19 cellular contexts compared by ENCODE assay signal in the genomic region with DNA sequence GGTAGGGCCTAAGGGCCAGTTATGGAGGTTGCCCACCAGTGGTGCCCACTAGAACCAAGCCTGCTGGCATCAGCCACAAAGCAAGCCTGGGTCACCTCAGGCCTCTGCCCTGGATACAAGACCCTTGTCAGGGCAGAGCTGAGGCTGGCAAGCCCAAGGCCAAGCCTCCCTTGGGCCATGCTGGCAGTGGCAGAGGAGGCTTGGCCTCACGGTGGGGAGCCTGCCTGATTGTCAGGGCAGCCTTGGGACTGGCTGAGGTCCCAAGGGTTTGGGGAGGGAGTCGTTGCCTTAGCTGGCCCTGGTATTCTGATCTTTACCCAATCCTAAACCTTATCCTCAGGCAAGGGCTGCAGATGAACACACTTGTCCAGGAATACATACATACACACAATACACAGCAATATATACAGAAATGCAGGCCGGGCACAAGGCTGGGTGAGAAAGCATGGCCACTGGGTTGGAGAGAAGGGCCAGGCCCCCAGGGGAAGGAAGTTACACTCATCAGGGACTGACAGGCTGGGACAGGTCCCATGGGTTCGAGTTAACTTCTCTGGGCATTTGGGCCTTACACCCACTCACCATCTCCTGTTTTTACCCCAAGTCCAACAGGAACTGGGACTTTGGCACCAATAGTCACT. TPM values are rescaled to one million over a fixed set of nuclear protein-coding genes. Genes with fewer than 3 reads are reported as not detected.
A peak's percentile ranks its signal among the peaks of the same experiment; 100 is the strongest.
DNase-seq lines count a peak whose midpoint lies in the region; ATAC-seq, FAIRE-seq and TF ChIP-seq lines count a peak whose summit lies in the region.
"Had no signal": no experiment of that assay in that cellular context is flagged by ENCODE, and none has a peak within 500 bp of the region (broad histone marks: within the 10 kb centered on the region; RNA-seq: fewer than 3 reads in every experiment).

No MANE protein-coding gene starts in this region.

- no peak overlapping the region for H3K4me3 Mint-ChIP-seq in activated naive CD4-positive, alpha-beta T cell treated with anti-CD3 and anti-CD28 coated beads for 36 hours
- H3K4me3 Mint-ChIP-seq: activated naive CD8-positive, alpha-beta T cell treated with anti-CD3 and anti-CD28 coated beads, Interleukin-2, amount 10 ng/mL, durations not matched to agents 7 days and 5 days had no signal

- no peak for TF ChIP-seq EP300 in K562 (IDR thresholded peaks at IDR 0.05; ENCODE audit: low read length)

- peaks cover 6% of the 10 kb centered on the region; the same call in 1 of the 2 replicates for H4K20me1 ChIP-seq in K562 (replicated peaks; ENCODE audit: control insufficient read depth, insufficient read depth, low read length)

- H3K4me1 ChIP-seq in K562 (replicated peaks in 1 of 2; ENCODE audit: control insufficient read depth in 2 of 2, insufficient read depth in 2 of 2, low read length in 2 of 2): peaks cover 0 to 15% of the 10 kb centered on the region in 2 experiments; a peak in 3 of 5 replicates
- H3K4me1 ChIP-seq: stomach had no signal

- CTCF ChIA-PET in activated naive CD4-positive, alpha-beta T cell treated with anti-CD3 and anti-CD28 coated beads for 36 hours (lab: Charles Lee): interaction anchor here (1.4 kb wide), 1 partner anchor 10 kb away, joined by 4 read pairs; no protein-coding TSS in a partner anchor
- CTCF ChIA-PET in K562 (lab: Yijun Ruan, JAX; ENCODE audit: low intra/inter-chr PET ratio): no interaction called here

- no peaks in the 10 kb centered on the region for H3K27me3 ChIP-seq in K562 (ENCODE audit: control insufficient read depth in 2 of 2, insufficient read depth in 2 of 2, low read length in 2 of 2)
- H3K27me3 ChIP-seq: stomach had no signal

- no peaks in the 10 kb centered on the region for H3K9me3 ChIP-seq in K562 (replicated peaks; ENCODE audit: control insufficient read depth, insufficient read depth, low read depth, low read length)
- H3K9me3 ChIP-seq: stomach had no signal

- TF ChIP-seq CTCF in NB4 (IDR thresholded peaks at IDR 0.05; ENCODE audit: low read depth, low read length): no peak
- no peak for TF ChIP-seq CTCF in K562 (IDR thresholded peaks at IDR 0.05 in 2 of 3, conservative IDR thresholded peaks at IDR 0.05 in 1 of 3; ENCODE audit: insufficient read depth in 2 of 3, low read depth in 1 of 3, low read length in 3 of 3)

- H3K4me2 ChIP-seq in K562 (ENCODE audit: insufficient read depth, low read length): no peak overlapping the region

- H3K4me1 Mint-ChIP-seq in activated naive CD4-positive, alpha-beta T cell treated with anti-CD3 and anti-CD28 coated beads for 36 hours (ENCODE audit: low read depth): no peaks in the 10 kb centered on the region
- H3K4me1 Mint-ChIP-seq: activated naive CD8-positive, alpha-beta T cell treated with anti-CD3 and anti-CD28 coated beads, Interleukin-2, amount 10 ng/mL, durations not matched to agents 7 days and 5 days had no signal

- H3K27ac Mint-ChIP-seq in activated naive CD4-positive, alpha-beta T cell treated with anti-CD3 and anti-CD28 coated beads, Interleukin-2, amount 50 U/mL, for 72 hours: peak overlapping the region; percentile 66 to 72
- H3K27ac Mint-ChIP-seq in activated naive CD4-positive, alpha-beta T cell treated with anti-CD3 and anti-CD28 coated beads for 36 hours: no peak overlapping the region
- H3K27ac Mint-ChIP-seq: activated naive CD8-positive, alpha-beta T cell treated with anti-CD3 and anti-CD28 coated beads, Interleukin-2, amount 10 ng/mL, durations not matched to agents 7 days and 5 days; progenitor cell of endocrine pancreas had no signal

- no peak for TF ChIP-seq RAD21 in K562 (CRISPR knock-in tag; conservative IDR thresholded peaks at IDR 0.05 in 1 of 2, IDR thresholded peaks at IDR 0.05 in 1 of 2)

- H2AFZ ChIP-seq in K562 (ENCODE audit: low read depth, low read length): no peak overlapping the region

- H3K9me3 Mint-ChIP-seq in activated naive CD4-positive, alpha-beta T cell treated with anti-CD3 and anti-CD28 coated beads, Interleukin-2, amount 50 U/mL, for 72 hours: no peaks in the 10 kb centered on the region
- no peaks in the 10 kb centered on the region for H3K9me3 Mint-ChIP-seq in activated naive CD4-positive, alpha-beta T cell treated with anti-CD3 and anti-CD28 coated beads for 36 hours
- H3K9me3 Mint-ChIP-seq: activated naive CD8-positive, alpha-beta T cell treated with anti-CD3 and anti-CD28 coated beads, Interleukin-2, amount 10 ng/mL, durations not matched to agents 7 days and 5 days had no signal

- peaks cover 4 to 5% of the 10 kb centered on the region in 2 donors for H3K36me3 Mint-ChIP-seq in activated naive CD4-positive, alpha-beta T cell treated with anti-CD3 and anti-CD28 coated beads, Interleukin-2, amount 50 U/mL, for 72 hours
- H3K36me3 Mint-ChIP-seq in activated naive CD4-positive, alpha-beta T cell treated with anti-CD3 and anti-CD28 coated beads for 36 hours (ENCODE audit: low read depth): peaks cover 15% of the 10 kb centered on the region

- DNase-seq in activated naive CD4-positive, alpha-beta T cell treated with anti-CD3 and anti-CD28 coated beads, Interleukin-2, amount 50 U/mL, for 72 hours (ENCODE audit: low spot score in 2 of 2): no peak
- DNase-seq in activated naive CD4-positive, alpha-beta T cell treated with anti-CD3 and anti-CD28 coated beads for 36 hours: no peak
- DNase-seq in NB4 (ENCODE audit: low read depth) (peak; percentile 45), K562 (ENCODE audit: extremely low read depth in 1 of 4, low spot score in 3 of 4) (no peak), posterior cingulate gyrus (no peak), NCI-H1694 (lab: John Stamatoyannopoulos, UW) (no peak)
- DNase-seq in stimulated activated naive CD8-positive, alpha-beta T cell treated with anti-CD3 and anti-CD28 coated beads, Interleukin-15, Interleukin-2, amounts not matched to agents 100 U/mL and 50 U/mL, for 24 hours: no peak
- DNase-seq: activated naive CD8-positive, alpha-beta T cell treated with anti-CD3 and anti-CD28 coated beads, Interleukin-2, amount 10 ng/mL, durations not matched to agents 7 days and 5 days; Calu3; caudate nucleus; NCI-H187 treated with DMSO at 0.1 percent for 48 hours; NCI-H510A; stomach; WERI-Rb-1 had no signal

- no TSS peak for BruUV-seq in K562 (replicated peaks; lab: Mats Ljungman, UMichigan)

- H3K9me1 ChIP-seq in K562 (ENCODE audit: control insufficient read depth, insufficient read depth, low read length): no peaks in the 10 kb centered on the region

- TF ChIP-seq POLR2A in NB4 (IDR thresholded peaks at IDR 0.05; ENCODE audit: extremely low read depth, insufficient read length) (no peak), K562 (conservative IDR thresholded peaks at IDR 0.05) (peak; percentile 52; the same call in 1 of the 2 replicates)

- H3K4me3 ChIP-seq in NB4 (ENCODE audit: low read depth, low read length) (no peak overlapping the region), K562 (no peak overlapping the region)
- H3K4me3 ChIP-seq: stomach had no signal

- peak overlapping the region in 1 of 2 experiments; percentile 73; a peak in 2 of 4 replicates for H3K9ac ChIP-seq in K562 (ENCODE audit: insufficient read depth in 1 of 2, low read depth in 2 of 2, low read length in 2 of 2)

- H3K79me2 ChIP-seq in K562 (ENCODE audit: control insufficient read depth, insufficient read depth, low read length): no peaks in the 10 kb centered on the region

- ATAC-seq in activated naive CD4-positive, alpha-beta T cell treated with anti-CD3 and anti-CD28 coated beads, Interleukin-2, amount 50 U/mL, for 72 hours: no peak
- no peak for ATAC-seq in K562
- ATAC-seq in stimulated activated naive CD8-positive, alpha-beta T cell treated with anti-CD3 and anti-CD28 coated beads, Interleukin-15, Interleukin-2, amounts not matched to agents 100 U/mL and 50 U/mL, for 24 hours: peak; percentile 29
- no peak for ATAC-seq in HG02870 (IDR thresholded peaks at IDR 0.05; ENCODE audit: unreplicated experiment)
- ATAC-seq: left lobe of liver had no signal

- POLR2A ChIA-PET in K562 (lab: Yijun Ruan, JAX): interaction anchor here (1.0 to 1.8 kb wide), 3 partner anchors 10 to 40 kb away, joined by 4 to 5 read pairs (median 5); a partner anchor contains a TSS

- intact Hi-C loops in activated naive CD4-positive, alpha-beta T cell treated with anti-CD3 and anti-CD28 coated beads for 36 hours (cut with micrococcal nuclease): no loop called here
- intact Hi-C loops in K562 (cut with micrococcal nuclease) (loop anchor here (5.0 to 10.0 kb wide), 2 partner anchors 78 to 270 kb away; no protein-coding TSS in a partner anchor), posterior cingulate gyrus (cut with DNase I) (no loop called here)

- WGBS in K562 (ENCODE audit: insufficient coverage, low coverage, missing lambda C conversion rate): 46% methylated on average over 4 of the region's 4 CpGs

- no peak overlapping the region for H3K27ac ChIP-seq in K562 (ENCODE audit: extremely low read depth, low read depth, low read length)
- H3K27ac ChIP-seq: stomach, WERI-Rb-1 had no signal

- FAIRE-seq in K562 (lab: Jason Lieb, UNC): no peak
- FAIRE-seq: GM18507 had no signal

- no peaks in the 10 kb centered on the region for H3K27me3 Mint-ChIP-seq in activated naive CD4-positive, alpha-beta T cell treated with anti-CD3 and anti-CD28 coated beads for 36 hours (ENCODE audit: low read depth)
- H3K27me3 Mint-ChIP-seq: activated naive CD8-positive, alpha-beta T cell treated with anti-CD3 and anti-CD28 coated beads, Interleukin-2, amount 10 ng/mL, durations not matched to agents 7 days and 5 days; progenitor cell of endocrine pancreas had no signal

- peaks cover 46% of the 10 kb centered on the region for H3K36me3 ChIP-seq in K562 (ENCODE audit: control insufficient read depth, insufficient read depth, low read length)

- in situ Hi-C loops in K562 (cut with MboI): no loop called here

RNA-seq across cellular contexts. Expression of a gene that starts 21.0 kb away (rescaled TPM):
- total RNA-seq in activated naive CD4-positive, alpha-beta T cell treated with anti-CD3 and anti-CD28 coated beads, Interleukin-2, amount 50 U/mL, for 72 hours: 100 to 1,000 TPM; 417 to 503 TPM
- total RNA-seq in activated naive CD4-positive, alpha-beta T cell treated with anti-CD3 and anti-CD28 coated beads for 36 hours: 100 to 1,000 TPM; 654 to 705 TPM
- total RNA-seq in K562 (2011; cell fraction: chromatin; rRNA removed; ENCODE audit: low replicate concordance): 147 and 196 TPM in 2 replicates
- total RNA-seq in K562 (2011; cell fraction: nucleolus; rRNA removed): 171 and 174 TPM in 2 replicates
- total RNA-seq in K562 (2011; cell fraction: nucleoplasm; rRNA removed): 140 and 154 TPM in 2 replicates
- total RNA-seq in K562 (2014; rRNA removed) (638 and 695 TPM in 2 replicates), K562 (2014; rRNA removed; fragmentation: Illumina TruSeq; extraction: Trizol) (579 and 592 TPM in 2 replicates), K562 (2015; rRNA removed; fragmentation: Illumina TruSeq; extraction: Trizol) (599 and 679 TPM in 2 replicates), K562 (2021) (647 and 659 TPM in 2 replicates)
- polyA plus RNA-seq in K562 (2011; rRNA removed) (366 and 847 TPM in 2 replicates), K562 (2014; fragmentation: Illumina TruSeq; extraction: Trizol) (833 and 856 TPM in 2 replicates), K562 (2014; fragmentation: Nextera tagmentation; extraction: Ambion mirVana) (100 to 1,000 TPM; 326 to 587 TPM), K562 (2014; rRNA removed) (625 and 697 TPM in 2 replicates)
- polyA plus RNA-seq in K562 (2011; cell fraction: cytosol; rRNA removed): 404 and 796 TPM in 2 replicates
- 126 and 224 TPM in 2 replicates for polyA plus RNA-seq in K562 (2011; cell fraction: nucleus; rRNA removed)
- 329 and 1,243 TPM in 2 replicates for polyA plus RNA-seq in K562 (2012)
- polyA minus RNA-seq in K562 (2011; rRNA and poly(A)+ RNA removed): 536 and 870 TPM in 2 replicates
- polyA minus RNA-seq in K562 (2011; cell fraction: cytosol; rRNA and poly(A)+ RNA removed): 230 and 274 TPM in 2 replicates
- 90.9 and 94.3 TPM in 2 replicates for polyA minus RNA-seq in K562 (2011; cell fraction: nucleus; rRNA and poly(A)+ RNA removed)

RNA-seq across cellular contexts. Expression of a gene that starts 22.1 kb away (rescaled TPM):
- total RNA-seq in activated naive CD4-positive, alpha-beta T cell treated with anti-CD3 and anti-CD28 coated beads, Interleukin-2, amount 50 U/mL, for 72 hours: 10 to 100 TPM; 11.5 to 24.7 TPM
- total RNA-seq in activated naive CD4-positive, alpha-beta T cell treated with anti-CD3 and anti-CD28 coated beads for 36 hours: 10 to 100 TPM; 10.1 to 10.2 TPM
- 11.4 and 34.2 TPM in 2 replicates for total RNA-seq in K562 (2011; cell fraction: chromatin; rRNA removed; ENCODE audit: low replicate concordance)
- total RNA-seq in K562 (2011; cell fraction: nucleolus; rRNA removed): 47.5 and 50.4 TPM in 2 replicates
- 38.3 and 45.1 TPM in 2 replicates for total RNA-seq in K562 (2011; cell fraction: nucleoplasm; rRNA removed)
- total RNA-seq in K562 (2014; rRNA removed) (43.1 and 47.4 TPM in 2 replicates), K562 (2014; rRNA removed; fragmentation: Illumina TruSeq; extraction: Trizol) (26.1 and 32.9 TPM in 2 replicates), K562 (2015; rRNA removed; fragmentation: Illumina TruSeq; extraction: Trizol) (33.8 and 33.9 TPM in 2 replicates), K562 (2021) (36.3 and 41.2 TPM in 2 replicates)
- polyA plus RNA-seq in K562 (2011; rRNA removed) (23.3 and 34.2 TPM in 2 replicates), K562 (2014; fragmentation: Illumina TruSeq; extraction: Trizol) (36.1 and 38.5 TPM in 2 replicates), K562 (2014; fragmentation: Nextera tagmentation; extraction: Ambion mirVana) (10 to 100 TPM in 1 of 2 experiments, 1 to 10 TPM in 1; 7.3 to 10.7 TPM), K562 (2014; rRNA removed) (40.9 and 43.1 TPM in 2 replicates)
- polyA plus RNA-seq in K562 (2011; cell fraction: cytosol; rRNA removed): 27.5 and 84.8 TPM in 2 replicates
- 13.6 and 23.0 TPM in 2 replicates for polyA plus RNA-seq in K562 (2011; cell fraction: nucleus; rRNA removed)
- polyA plus RNA-seq in K562 (2012): 34.4 and 39.4 TPM in 2 replicates
- polyA minus RNA-seq in K562 (2011; rRNA and poly(A)+ RNA removed): 9.2 and 20.3 TPM in 2 replicates
- polyA minus RNA-seq in K562 (2011; cell fraction: cytosol; rRNA and poly(A)+ RNA removed): 9.3 and 18.8 TPM in 2 replicates
- polyA minus RNA-seq in K562 (2011; cell fraction: nucleus; rRNA and poly(A)+ RNA removed): 6.7 and 7.3 TPM in 2 replicates

RNA-seq across cellular contexts. Expression of a gene that starts 29.2 kb away (rescaled TPM):
- 10 to 100 TPM; 16.0 to 41.5 TPM for total RNA-seq in activated naive CD4-positive, alpha-beta T cell treated with anti-CD3 and anti-CD28 coated beads, Interleukin-2, amount 50 U/mL, for 72 hours
- 10 to 100 TPM; 11.0 to 11.8 TPM for total RNA-seq in activated naive CD4-positive, alpha-beta T cell treated with anti-CD3 and anti-CD28 coated beads for 36 hours
- total RNA-seq in K562 (2011; cell fraction: chromatin; rRNA removed; ENCODE audit: low replicate concordance): 9.4 and 23.0 TPM in 2 replicates
- 12.6 and 13.2 TPM in 2 replicates for total RNA-seq in K562 (2011; cell fraction: nucleolus; rRNA removed)
- 9.8 and 10.7 TPM in 2 replicates for total RNA-seq in K562 (2011; cell fraction: nucleoplasm; rRNA removed)
- total RNA-seq in K562 (2014; rRNA removed): 3.5 and 4.8 TPM in 2 replicates
- total RNA-seq in K562 (2014; rRNA removed; fragmentation: Illumina TruSeq; extraction: Trizol): 1.5 and 1.9 TPM in 2 replicates
- total RNA-seq in K562 (2015; rRNA removed; fragmentation: Illumina TruSeq; extraction: Trizol): 1.4 and 1.9 TPM in 2 replicates
- 7.7 and 8.2 TPM in 2 replicates for total RNA-seq in K562 (2021)
- polyA plus RNA-seq in K562 (2011; rRNA removed): 5.5 and 6.1 TPM in 2 replicates
- polyA plus RNA-seq in K562 (2011; cell fraction: cytosol; rRNA removed): 5.6 and 7.1 TPM in 2 replicates
- polyA plus RNA-seq in K562 (2011; cell fraction: nucleus; rRNA removed): 26.4 and 47.6 TPM in 2 replicates
- polyA plus RNA-seq in K562 (2012): 3.4 and 4.5 TPM in 2 replicates
- 4.1 and 4.4 TPM in 2 replicates for polyA plus RNA-seq in K562 (2014; fragmentation: Illumina TruSeq; extraction: Trizol)
- polyA plus RNA-seq in K562 (2014; fragmentation: Nextera tagmentation; extraction: Ambion mirVana): under 1 TPM; 0.21 to 0.36 TPM
- 6.8 and 7.1 TPM in 2 replicates for polyA plus RNA-seq in K562 (2014; rRNA removed)
- polyA minus RNA-seq in K562 (2011; rRNA and poly(A)+ RNA removed): 3.4 and 4.9 TPM in 2 replicates
- 3.2 and 5.6 TPM in 2 replicates for polyA minus RNA-seq in K562 (2011; cell fraction: cytosol; rRNA and poly(A)+ RNA removed)
- 8.7 and 9.3 TPM in 2 replicates for polyA minus RNA-seq in K562 (2011; cell fraction: nucleus; rRNA and poly(A)+ RNA removed)

RNA-seq across cellular contexts. Expression of a gene that starts 38.2 kb away (rescaled TPM):
- total RNA-seq in activated naive CD4-positive, alpha-beta T cell treated with anti-CD3 and anti-CD28 coated beads, Interleukin-2, amount 50 U/mL, for 72 hours: under 1 TPM in 1 of 2 donors, not detected in 1; 0.33 TPM
- under 1 TPM; 0.07 to 0.12 TPM for total RNA-seq in activated naive CD4-positive, alpha-beta T cell treated with anti-CD3 and anti-CD28 coated beads for 36 hours
- not detected in 2 replicates for total RNA-seq in K562 (2011; cell fraction: chromatin; rRNA removed; ENCODE audit: low replicate concordance)
- total RNA-seq in K562 (2011; cell fraction: nucleolus; rRNA removed): not detected in 2 replicates
- total RNA-seq in K562 (2011; cell fraction: nucleoplasm; rRNA removed): not detected in 2 replicates
- total RNA-seq in K562 (2014; rRNA removed) (not detected in 2 replicates), K562 (2014; rRNA removed; fragmentation: Illumina TruSeq; extraction: Trizol) (not detected in 2 replicates), K562 (2015; rRNA removed; fragmentation: Illumina TruSeq; extraction: Trizol) (not detected in 2 replicates), K562 (2021) (not detected in 2 replicates)
- polyA plus RNA-seq in K562 (2011; rRNA removed) (not detected in 2 replicates), K562 (2014; fragmentation: Illumina TruSeq; extraction: Trizol) (not detected in 2 replicates), K562 (2014; fragmentation: Nextera tagmentation; extraction: Ambion mirVana) (not detected), K562 (2014; rRNA removed) (not detected in 2 replicates)
- not detected in 2 replicates for polyA plus RNA-seq in K562 (2011; cell fraction: cytosol; rRNA removed)
- not detected in 2 replicates for polyA plus RNA-seq in K562 (2011; cell fraction: nucleus; rRNA removed)
- polyA plus RNA-seq in K562 (2012): not detected in 2 replicates
- polyA minus RNA-seq in K562 (2011; rRNA and poly(A)+ RNA removed): not detected in 2 replicates
- polyA minus RNA-seq in K562 (2011; cell fraction: cytosol; rRNA and poly(A)+ RNA removed): not detected in 2 replicates
- not detected in 2 replicates for polyA minus RNA-seq in K562 (2011; cell fraction: nucleus; rRNA and poly(A)+ RNA removed)
- total RNA-seq: activated naive CD8-positive, alpha-beta T cell treated with anti-CD3 and anti-CD28 coated beads, Interleukin-2, amount 10 ng/mL, durations not matched to agents 7 days and 5 days; left lobe of liver; OCI-LY7; stomach had no signal

RNA-seq across cellular contexts. Expression of a gene that starts 41.1 kb away (rescaled TPM):
- 10 to 100 TPM; 36.0 to 41.1 TPM for total RNA-seq in activated naive CD4-positive, alpha-beta T cell treated with anti-CD3 and anti-CD28 coated beads, Interleukin-2, amount 50 U/mL, for 72 hours
- total RNA-seq in activated naive CD4-positive, alpha-beta T cell treated with anti-CD3 and anti-CD28 coated beads for 36 hours: 10 to 100 TPM; 37.4 to 39.0 TPM
- 42.1 and 110 TPM in 2 replicates for total RNA-seq in K562 (2011; cell fraction: chromatin; rRNA removed; ENCODE audit: low replicate concordance)
- total RNA-seq in K562 (2011; cell fraction: nucleolus; rRNA removed): 65.9 and 71.5 TPM in 2 replicates
- 61.0 and 61.4 TPM in 2 replicates for total RNA-seq in K562 (2011; cell fraction: nucleoplasm; rRNA removed)
- total RNA-seq in K562 (2014; rRNA removed): 32.0 and 39.5 TPM in 2 replicates
- 27.8 and 30.7 TPM in 2 replicates for total RNA-seq in K562 (2014; rRNA removed; fragmentation: Illumina TruSeq; extraction: Trizol)
- 34.7 and 37.2 TPM in 2 replicates for total RNA-seq in K562 (2015; rRNA removed; fragmentation: Illumina TruSeq; extraction: Trizol)
- 43.4 and 44.4 TPM in 2 replicates for total RNA-seq in K562 (2021)
- polyA plus RNA-seq in K562 (2011; rRNA removed): 32.8 and 46.7 TPM in 2 replicates
- 31.4 and 48.2 TPM in 2 replicates for polyA plus RNA-seq in K562 (2011; cell fraction: cytosol; rRNA removed)
- 43.5 and 96.9 TPM in 2 replicates for polyA plus RNA-seq in K562 (2011; cell fraction: nucleus; rRNA removed)
- polyA plus RNA-seq in K562 (2012): 30.6 and 31.1 TPM in 2 replicates
- polyA plus RNA-seq in K562 (2014; fragmentation: Illumina TruSeq; extraction: Trizol): 49.9 and 56.8 TPM in 2 replicates
- 10 to 100 TPM; 11.4 to 20.8 TPM for polyA plus RNA-seq in K562 (2014; fragmentation: Nextera tagmentation; extraction: Ambion mirVana)
- polyA plus RNA-seq in K562 (2014; rRNA removed): 31.7 and 51.6 TPM in 2 replicates
- 19.6 and 36.4 TPM in 2 replicates for polyA minus RNA-seq in K562 (2011; rRNA and poly(A)+ RNA removed)
- polyA minus RNA-seq in K562 (2011; cell fraction: cytosol; rRNA and poly(A)+ RNA removed): 9.3 and 21.5 TPM in 2 replicates
- polyA minus RNA-seq in K562 (2011; cell fraction: nucleus; rRNA and poly(A)+ RNA removed): 23.3 and 27.6 TPM in 2 replicates
